28 cellular contexts compared by ENCODE assay signal in genomic region chr16:80283450-80284392, GRCh38.
"Had no signal": no experiment of that assay in that cellular context is flagged by ENCODE, and none has a peak within 500 bp of the region (broad histone marks: within the 10 kb centered on the region; RNA-seq: fewer than 3 reads in every experiment).

No MANE protein-coding gene starts in this region.

- H3K36me3 ChIP-seq: adrenal gland, Peyer's patch, SJCRH30 had no signal

- H3K9me3 Mint-ChIP-seq: activated naive CD8-positive, alpha-beta T cell treated with anti-CD3 and anti-CD28 coated beads, Interleukin-2, amount 10 ng/mL, durations not matched to agents 7 days and 5 days; T-helper 2 cell treated with Interferon-gamma antibody and Interleukin-4, amounts not matched to agents 5 μg/mL and 100 μg/mL, for 36 hours had no signal

- H3K4me3 Mint-ChIP-seq: activated CD8-positive, alpha-beta T cell treated with anti-CD3 and anti-CD28 coated beads, Interleukin-2, amount 10 ng/mL, durations not matched to agents 7 days and 5 days; activated naive CD8-positive, alpha-beta T cell treated with anti-CD3 and anti-CD28 coated beads, Interleukin-2, amount 10 ng/mL, durations not matched to agents 7 days and 5 days; T-helper 2 cell treated with Interferon-gamma antibody and Interleukin-4, amounts not matched to agents 5 μg/mL and 100 μg/mL, for 36 hours had no signal

- H3K4me1 ChIP-seq: adrenal gland, Peyer's patch, SJCRH30 had no signal

- DNase-seq: activated CD4-positive, alpha-beta T cell treated with anti-CD3 and anti-CD28 coated beads for 48 hours; activated CD4-positive, alpha-beta T cell treated with anti-CD3 and anti-CD28 coated beads, Interleukin-2, amount 50 U/mL, for 4 hours; activated CD4-positive, CD25-positive, alpha-beta regulatory T cell treated with anti-CD3 and anti-CD28 coated beads, Interleukin-2, amount 50 U/mL, for 72 hours; activated CD8-positive, alpha-beta memory T cell treated with anti-CD3 and anti-CD28 coated beads, Interleukin-2, amount 50 U/mL, for 48 hours; activated CD8-positive, alpha-beta T cell treated with anti-CD3 and anti-CD28 coated beads, Interleukin-2, amount 10 ng/mL, durations not matched to agents 7 days and 5 days; activated naive CD4-positive, alpha-beta T cell treated with anti-CD3 and anti-CD28 coated beads, Interleukin-2, amount 50 U/mL, for 16 hours; activated naive CD8-positive, alpha-beta T cell treated with anti-CD3 and anti-CD28 coated beads, Interleukin-2, amount 10 ng/mL, durations not matched to agents 7 days and 5 days; activated T-cell treated with anti-CD3 and anti-CD28 coated beads, Interleukin-2, amount 50 U/mL, for 1 hour; adrenal gland; anterior cingulate cortex; cerebellar nuclear complex; NCI-H1092; NCI-H1417 treated with DMSO at 0.1 percent for 48 hours; NCI-H1694; NCI-H2029; NCI-H2107; NCI-H2171 treated with DMSO at 0.1 percent for 48 hours; NCI-H226; NCI-H526 treated with DMSO at 0.1 percent for 48 hours; NCI-H82; NK-92 treated with Interleukin-12 subunit alpha and Interleukin-12 subunit beta, amount 100 ng/mL, for 24 hours; Right ventricle myocardium superior; SJCRH30; SW 1271 had no signal

- ATAC-seq: activated CD8-positive, alpha-beta T cell treated with anti-CD3 and anti-CD28 coated beads, Interleukin-2, amount 10 ng/mL, durations not matched to agents 7 days and 5 days; SK-N-SH treated with all-trans-retinoic acid at 6 μM for 48 hours had no signal

- H3K9me3 ChIP-seq: adrenal gland, Peyer's patch, SJCRH30 had no signal

- H3K27ac ChIP-seq: adrenal gland, RWPE1, SJCRH30 had no signal

- H3K36me3 Mint-ChIP-seq: activated naive CD8-positive, alpha-beta T cell treated with anti-CD3 and anti-CD28 coated beads, Interleukin-2, amount 10 ng/mL, durations not matched to agents 7 days and 5 days had no signal

- H3K27me3 ChIP-seq: adrenal gland, Peyer's patch, SJCRH30 had no signal

- H3K4me3 ChIP-seq: adrenal gland, Peyer's patch, SJCRH30 had no signal

- H3K27me3 Mint-ChIP-seq: activated naive CD8-positive, alpha-beta T cell treated with anti-CD3 and anti-CD28 coated beads, Interleukin-2, amount 10 ng/mL, durations not matched to agents 7 days and 5 days had no signal

- H3K27ac Mint-ChIP-seq: activated CD8-positive, alpha-beta T cell treated with anti-CD3 and anti-CD28 coated beads, Interleukin-2, amount 10 ng/mL, durations not matched to agents 7 days and 5 days; activated naive CD8-positive, alpha-beta T cell treated with anti-CD3 and anti-CD28 coated beads, Interleukin-2, amount 10 ng/mL, durations not matched to agents 7 days and 5 days; T-helper 2 cell treated with Interferon-gamma antibody and Interleukin-4, amounts not matched to agents 5 μg/mL and 100 μg/mL, for 36 hours had no signal
